ENCODE assay signal across 8 cellular contexts in genomic region chr6:2970034-2970685, GRCh38. TPM values are rescaled to one million over a fixed set of nuclear protein-coding genes. Genes with fewer than 3 reads are reported as not detected.
A peak's percentile ranks its signal among the peaks of the same experiment; 100 is the strongest.
DNase-seq lines count a peak whose midpoint lies in the region; ATAC-seq and TF ChIP-seq lines count a peak whose summit lies in the region.

No MANE protein-coding gene starts in this region.

- H3K27me3 Mint-ChIP-seq in activated B cell treated with CpG ODN at 0.5 μM for 24 hours, result no peaks in the 10 kb centered on the region

- H3K4me3 ChIP-seq in GM23248 (peak overlapping the region; percentile 74), fibroblast of pulmonary artery (replicated peaks; ENCODE audit: low read depth, low read length) (peak overlapping the region; percentile 63), gastrocnemius medialis (peak overlapping the region; percentile 79 to 85 (median 82))

- 19 to 21% methylated on average over 10 of the region's 10 CpGs for WGBS in GM23248 (ENCODE audit: low coverage in 1 of 2, low lambda C conversion rate in 2 of 2, missing lambda C conversion rate in 2 of 2), 2 experiments

- POLR2A ChIA-PET in activated B cell treated with CpG ODN at 0.5 μM for 24 hours (lab: Charles Lee), result interaction anchor here (0.7 kb wide), 1 partner anchor 129 kb away, joined by 6 read pairs; the partner anchor contains the start of gene SERPINB1

- peak overlapping the region; percentile 82 for H3K27ac Mint-ChIP-seq in activated B cell treated with CpG ODN at 0.5 μM for 24 hours

- H3K9me3 Mint-ChIP-seq in activated B cell treated with CpG ODN at 0.5 μM for 24 hours, result no peaks in the 10 kb centered on the region

- peaks cover 40% of the 10 kb centered on the region for H3K4me1 Mint-ChIP-seq in activated B cell treated with CpG ODN at 0.5 μM for 24 hours

- in situ Hi-C loops in GM23248 (cut with MboI), result no loop called here
- in situ Hi-C loops in gastrocnemius medialis (cut with MboI; ENCODE audit: low sequenced_read_pairs in 4 of 4), result no loop called here

- peaks cover 65% of the 10 kb centered on the region for H3K79me2 ChIP-seq in GM23248 (ENCODE audit: insufficient read depth)

- H4K20me1 ChIP-seq in GM23248 (ENCODE audit: insufficient read depth), result no peaks in the 10 kb centered on the region

- CTCF ChIA-PET in activated B cell treated with CpG ODN at 0.5 μM for 24 hours (lab: Charles Lee), result no interaction called here

- ATAC-seq in activated B cell treated with CpG ODN at 0.5 μM for 24 hours (ENCODE audit: low read depth) (no peak), gastrocnemius medialis (no peak), HG03135 (IDR thresholded peaks at IDR 0.05; ENCODE audit: unreplicated experiment) (no peak)

- H3K27me3 ChIP-seq in GM23248 (replicated peaks; ENCODE audit: insufficient read depth) (no peaks in the 10 kb centered on the region), gastrocnemius medialis (no peaks in the 10 kb centered on the region)

- H3K36me3 ChIP-seq in GM23248 (ENCODE audit: low read depth), result peaks cover 5% of the 10 kb centered on the region; the same call in 1 of the 2 replicates
- no peaks in the 10 kb centered on the region for H3K36me3 ChIP-seq in gastrocnemius medialis

- H3K4me2 ChIP-seq in GM23248 (ENCODE audit: unreplicated experiment), result peak overlapping the region; percentile 96

- peaks cover 26% of the 10 kb centered on the region for H3K4me1 ChIP-seq in GM23248 (ENCODE audit: insufficient read depth)
- peaks cover 14 to 26% of the 10 kb centered on the region in 2 donors for H3K4me1 ChIP-seq in gastrocnemius medialis

- peak overlapping the region; percentile 92; the same call in 1 of the 2 replicates for H2AFZ ChIP-seq in GM23248

- H3K9me2 ChIP-seq in GM23248 (ENCODE audit: insufficient read depth), result no peaks in the 10 kb centered on the region

- no peak for TF ChIP-seq CTCF in activated B cell treated with CpG ODN at 0.5 μM for 24 hours (IDR thresholded peaks at IDR 0.05)
- no peak for TF ChIP-seq CTCF in fibroblast of pulmonary artery (IDR thresholded peaks at IDR 0.05; ENCODE audit: low read length, missing control alignments)
- no peak for TF ChIP-seq CTCF in gastrocnemius medialis (IDR thresholded peaks at IDR 0.05 in 4 of 5, conservative IDR thresholded peaks at IDR 0.05 in 1 of 5)

- H3F3A ChIP-seq in GM23248 (ENCODE audit: insufficient read depth), result peaks cover 18% of the 10 kb centered on the region; the same call in 1 of the 2 replicates

- peak overlapping the region; percentile 88 for H3K4me3 Mint-ChIP-seq in activated B cell treated with CpG ODN at 0.5 μM for 24 hours

- TF ChIP-seq POLR2A in gastrocnemius medialis (IDR thresholded peaks at IDR 0.05), result no peak

- intact Hi-C loops in activated B cell treated with CpG ODN at 0.5 μM for 24 hours (cut with micrococcal nuclease) (loop anchor here (1.0 to 2.0 kb wide), 3 partner anchors 12 to 37 kb away; no protein-coding TSS in a partner anchor), gastrocnemius medialis (cut with DNase I; ENCODE audit: low total_unique reads) (loop anchor here (2.0 kb wide), 2 partner anchors 17 to 19 kb away; no protein-coding TSS in a partner anchor)

- peak overlapping the region; percentile 85 for H3K27ac ChIP-seq in GM23248
- H3K27ac ChIP-seq in gastrocnemius medialis, result peak overlapping the region; percentile 94 to 100 (median 99)

- peak overlapping the region; percentile 88 for H3K9ac ChIP-seq in GM23248

- no peaks in the 10 kb centered on the region for H3K9me3 ChIP-seq in GM23248 (ENCODE audit: low read depth)
- no peaks in the 10 kb centered on the region for H3K9me3 ChIP-seq in gastrocnemius medialis

- peak; percentile 57 for DNase-seq in GM23248
- no peak for DNase-seq in activated B cell treated with CpG ODN at 0.5 μM for 24 hours
- DNase-seq in fibroblast of pulmonary artery (ENCODE audit: low read depth), result no peak
- DNase-seq in gastrocnemius medialis, result no peak
- DNase-seq in DMS153 treated with DMSO at 0.1 percent for 48 hours (lab: John Stamatoyannopoulos, UW; ENCODE audit: unreplicated experiment), result no peak
- no peak for DNase-seq in NCI-H774 (lab: John Stamatoyannopoulos, UW)
- no peak for DNase-seq in SKM-1 treated with dmso at 0.1 percent for 144 hours (lab: John Stamatoyannopoulos, UW; ENCODE audit: unreplicated experiment)

- H3K36me3 Mint-ChIP-seq in activated B cell treated with CpG ODN at 0.5 μM for 24 hours (ENCODE audit: low read depth), result peaks cover 2% of the 10 kb centered on the region

RNA-seq across cellular contexts. Expression of gene SERPINB6, which starts 1.2 kb away (rescaled TPM):
- 95.7 and 141 TPM in 2 replicates for total RNA-seq in GM23248 (2014; rRNA removed; shearing (Covaris generic))
- 149 and 153 TPM in 2 replicates for polyA plus RNA-seq in GM23248 (2016; fragmentation: Nextera tagmentation; extraction: Ambion mirVana)
- 51.7 and 56.1 TPM in 2 replicates for total RNA-seq in activated B cell treated with CpG ODN at 0.5 μM for 24 hours
- 100 to 1,000 TPM; 114 to 260 (median 189) TPM for total RNA-seq in gastrocnemius medialis

RNA-seq across cellular contexts. Expression of gene NQO2, which starts 29.5 kb away (rescaled TPM):
- total RNA-seq in GM23248 (2014; rRNA removed; shearing (Covaris generic)), result 26.2 and 29.6 TPM in 2 replicates
- 61.0 and 64.2 TPM in 2 replicates for polyA plus RNA-seq in GM23248 (2016; fragmentation: Nextera tagmentation; extraction: Ambion mirVana)
- 11.9 and 12.3 TPM in 2 replicates for total RNA-seq in activated B cell treated with CpG ODN at 0.5 μM for 24 hours
- 10 to 100 TPM; 46.7 to 94.5 (median 60.3) TPM for total RNA-seq in gastrocnemius medialis
